In genomic region chr5:131436081-131436480, GRCh38 we compare ENCODE assay signal across 11 cellular contexts.
DNase-seq lines count a peak whose midpoint lies in the region; TF ChIP-seq lines count a peak whose summit lies in the region.
"Had no signal": no experiment of that assay in that cellular context is flagged by ENCODE, and none has a peak within 500 bp of the region (broad histone marks: within the 10 kb centered on the region; RNA-seq: fewer than 3 reads in every experiment).

No MANE protein-coding gene starts in this region.

- H3K9me3 ChIP-seq in tibial nerve = no peaks in the 10 kb centered on the region

- peaks cover 0 to 20% (median 0%) of the 10 kb centered on the region in 4 donors for H3K4me1 ChIP-seq in tibial nerve

- TF ChIP-seq CTCF in tibial nerve (IDR thresholded peaks at IDR 0.05) = no peak
- TF ChIP-seq CTCF in MCF 10A (IDR thresholded peaks at IDR 0.05; ENCODE audit: unreplicated experiment) = no peak

- peaks cover 20% of the 10 kb centered on the region for H3K36me3 Mint-ChIP-seq in activated naive CD4-positive, alpha-beta T cell treated with anti-CD3 and anti-CD28 coated beads, Interleukin-2, amount 50 U/mL, for 24 hours
- H3K36me3 Mint-ChIP-seq in activated naive CD4-positive, alpha-beta T cell treated with anti-CD3 and anti-CD28 coated beads for 36 hours (ENCODE audit: low read depth) = peaks cover 42% of the 10 kb centered on the region
- peaks cover 73% of the 10 kb centered on the region for H3K36me3 Mint-ChIP-seq in activated CD4-positive, alpha-beta T cell treated with anti-CD3 and anti-CD28 coated beads, Interleukin-2, amount 10 ng/mL, durations not matched to agents 7 days and 5 days (ENCODE audit: low read depth)
- H3K36me3 Mint-ChIP-seq in MCF 10A (ENCODE audit: insufficient read depth, unreplicated experiment) = peaks cover 67% of the 10 kb centered on the region

- no peak overlapping the region for H3K4me3 ChIP-seq in tibial nerve

- POLR2A ChIA-PET in activated CD4-positive, alpha-beta T cell treated with anti-CD3 and anti-CD28 coated beads, Interleukin-2, amount 10 ng/mL, durations not matched to agents 7 days and 5 days (lab: Charles Lee) = no interaction called here
- POLR2A ChIA-PET in MCF 10A (lab: Yijun Ruan, JAX) = interaction anchor here (0.7 to 1.5 kb wide), 2 partner anchors 14 to 627 kb away, joined by 3 to 4 read pairs; no protein-coding TSS in a partner anchor

- CTCF ChIA-PET in activated naive CD4-positive, alpha-beta T cell treated with anti-CD3 and anti-CD28 coated beads for 36 hours (lab: Charles Lee) = interaction anchor here (2.9 kb wide), 1 partner anchor 13 kb away, joined by 9 read pairs; no protein-coding TSS in a partner anchor
- CTCF ChIA-PET in activated CD4-positive, alpha-beta T cell treated with anti-CD3 and anti-CD28 coated beads, Interleukin-2, amount 10 ng/mL, durations not matched to agents 7 days and 5 days (lab: Charles Lee) = interaction anchor here (1.0 kb wide), 1 partner anchor 9 kb away, joined by 3 read pairs; no protein-coding TSS in a partner anchor
- CTCF ChIA-PET in MCF 10A (lab: Yijun Ruan, JAX) = interaction anchor here (1.1 kb wide), 1 partner anchor 20 kb away, joined by 3 read pairs; no protein-coding TSS in a partner anchor

- H3K4me3 Mint-ChIP-seq in activated naive CD4-positive, alpha-beta T cell treated with anti-CD3 and anti-CD28 coated beads, Interleukin-2, amount 50 U/mL, for 24 hours = no peak overlapping the region
- no peak overlapping the region for H3K4me3 Mint-ChIP-seq in activated naive CD4-positive, alpha-beta T cell treated with anti-CD3 and anti-CD28 coated beads for 36 hours
- H3K4me3 Mint-ChIP-seq in activated CD4-positive, alpha-beta T cell treated with anti-CD3 and anti-CD28 coated beads, Interleukin-2, amount 10 ng/mL, durations not matched to agents 7 days and 5 days = no peak overlapping the region
- H3K4me3 Mint-ChIP-seq in MCF 10A (ENCODE audit: unreplicated experiment) = no peak overlapping the region
- H3K4me3 Mint-ChIP-seq: natural killer cell had no signal

- peaks cover 0 to 62% (median 11%) of the 10 kb centered on the region in 3 donors for H3K36me3 ChIP-seq in tibial nerve

- H3K4me1 Mint-ChIP-seq in activated naive CD4-positive, alpha-beta T cell treated with anti-CD3 and anti-CD28 coated beads, Interleukin-2, amount 50 U/mL, for 24 hours = peaks cover 18% of the 10 kb centered on the region
- H3K4me1 Mint-ChIP-seq in activated naive CD4-positive, alpha-beta T cell treated with anti-CD3 and anti-CD28 coated beads for 36 hours (ENCODE audit: low read depth) = no peaks in the 10 kb centered on the region
- no peaks in the 10 kb centered on the region for H3K4me1 Mint-ChIP-seq in activated CD4-positive, alpha-beta T cell treated with anti-CD3 and anti-CD28 coated beads, Interleukin-2, amount 10 ng/mL, durations not matched to agents 7 days and 5 days
- no peaks in the 10 kb centered on the region for H3K4me1 Mint-ChIP-seq in MCF 10A (ENCODE audit: insufficient read depth, unreplicated experiment)

- 56 to 57% methylated on average over 2 of the region's 2 CpGs for WGBS in tibial nerve, 2 donors

- H3K9me3 Mint-ChIP-seq in activated naive CD4-positive, alpha-beta T cell treated with anti-CD3 and anti-CD28 coated beads, Interleukin-2, amount 50 U/mL, for 24 hours = no peaks in the 10 kb centered on the region
- no peaks in the 10 kb centered on the region for H3K9me3 Mint-ChIP-seq in activated naive CD4-positive, alpha-beta T cell treated with anti-CD3 and anti-CD28 coated beads for 36 hours
- H3K9me3 Mint-ChIP-seq in activated CD4-positive, alpha-beta T cell treated with anti-CD3 and anti-CD28 coated beads, Interleukin-2, amount 10 ng/mL, durations not matched to agents 7 days and 5 days = no peaks in the 10 kb centered on the region
- H3K9me3 Mint-ChIP-seq in MCF 10A (ENCODE audit: unreplicated experiment) = no peaks in the 10 kb centered on the region
- H3K9me3 Mint-ChIP-seq: natural killer cell had no signal

- H3K27me3 Mint-ChIP-seq in activated naive CD4-positive, alpha-beta T cell treated with anti-CD3 and anti-CD28 coated beads, Interleukin-2, amount 50 U/mL, for 24 hours = no peaks in the 10 kb centered on the region
- H3K27me3 Mint-ChIP-seq in activated naive CD4-positive, alpha-beta T cell treated with anti-CD3 and anti-CD28 coated beads for 36 hours (ENCODE audit: low read depth) = no peaks in the 10 kb centered on the region
- H3K27me3 Mint-ChIP-seq in activated CD4-positive, alpha-beta T cell treated with anti-CD3 and anti-CD28 coated beads, Interleukin-2, amount 10 ng/mL, durations not matched to agents 7 days and 5 days = no peaks in the 10 kb centered on the region
- no peaks in the 10 kb centered on the region for H3K27me3 Mint-ChIP-seq in MCF 10A (ENCODE audit: insufficient read depth, unreplicated experiment)

- no peaks in the 10 kb centered on the region for H3K27me3 ChIP-seq in tibial nerve

- no TSS peak for BruUV-seq in MCF 10A (replicated peaks; lab: Mats Ljungman, UMichigan)

- peak in 1 of 2 donors; percentile 64 for TF ChIP-seq EP300 in tibial nerve (IDR thresholded peaks at IDR 0.05)

- H3K27ac ChIP-seq in caudate nucleus (ENCODE audit: low read depth, low read length) (peak overlapping the region; percentile 53), tibial nerve (peak overlapping the region; percentile 35 to 81 (median 56))

- no peak for TF ChIP-seq POLR2A in tibial nerve (IDR thresholded peaks at IDR 0.05)

- no peak for DNase-seq in activated naive CD4-positive, alpha-beta T cell treated with anti-CD3 and anti-CD28 coated beads for 36 hours
- peak in 1 of 61 donors; percentile 48 for DNase-seq in caudate nucleus (lab: John Stamatoyannopoulos, UW)
- DNase-seq in medulla oblongata (ENCODE audit: extremely low spot score) = peak; percentile 29
- DNase-seq in tibial nerve (ENCODE audit: low spot score in 2 of 2) = peak; percentile 19 to 52
- no peak for DNase-seq in stimulated activated naive CD4-positive, alpha-beta T cell (lab: John Stamatoyannopoulos, UW)
- DNase-seq in activated CD4-positive, alpha-beta T cell treated with anti-CD3 and anti-CD28 coated beads, Interleukin-2, amount 10 ng/mL, durations not matched to agents 7 days and 5 days = no peak
- DNase-seq in MCF 10A (ENCODE audit: unreplicated experiment) = no peak
- DNase-seq: natural killer cell, NCI-H1694 treated with DMSO at 0.1 percent for 48 hours, NCI-H510A had no signal

- H3K27ac Mint-ChIP-seq in activated naive CD4-positive, alpha-beta T cell treated with anti-CD3 and anti-CD28 coated beads, Interleukin-2, amount 50 U/mL, for 24 hours = peak overlapping the region; percentile 36
- H3K27ac Mint-ChIP-seq in activated naive CD4-positive, alpha-beta T cell treated with anti-CD3 and anti-CD28 coated beads for 36 hours = no peak overlapping the region
- H3K27ac Mint-ChIP-seq in activated CD4-positive, alpha-beta T cell treated with anti-CD3 and anti-CD28 coated beads, Interleukin-2, amount 10 ng/mL, durations not matched to agents 7 days and 5 days = no peak overlapping the region
- no peak overlapping the region for H3K27ac Mint-ChIP-seq in MCF 10A (ENCODE audit: low read depth, unreplicated experiment)
- H3K27ac Mint-ChIP-seq: natural killer cell had no signal

- intact Hi-C loops in activated naive CD4-positive, alpha-beta T cell treated with anti-CD3 and anti-CD28 coated beads for 36 hours (cut with micrococcal nuclease) = no loop called here
- intact Hi-C loops in MCF 10A (cut with micrococcal nuclease) = no loop called here

Comparison
In these comparisons a context has a peak if more than half of its experiments do, and no peak if none do; other contexts are left out.
1. DNase-seq: peak in medulla oblongata (single experiment) and tibial nerve (2 of 2); none in activated naive CD4-positive, alpha-beta T cell treated with anti-CD3 and anti-CD28 coated beads for 36 hours (single experiment), stimulated activated naive CD4-positive, alpha-beta T cell (0 of 6), activated CD4-positive, alpha-beta T cell treated with anti-CD3 and anti-CD28 coated beads, Interleukin-2, amount 10 ng/mL, durations not matched to agents 7 days and 5 days (single experiment) and MCF 10A (single experiment).